In genomic region chr19:49877020-49877878, GRCh38 we compare ENCODE assay signal across 1 cellular context.
TF ChIP-seq lines count a peak whose summit lies in the region.

Gene AKT1S1 (minus strand): TSS chr19:49877355. CDS start chr19:49873295, 4,060 bp downstream.
Gene TBC1D17 (plus strand): TSS chr19:49877702. CDS start chr19:49877724, 22 bp downstream.

TF ChIP-seq in K562, 482 proteins besides CTCF, POLR2A, EP300 and RAD21 (continued from another document and continues in another):
- TF ChIP-seq ZNF277 (CRISPR knock-in tag; IDR thresholded peaks at IDR 0.05; ENCODE audit: borderline replicate concordance) (no peak), DDX20 (tag; IDR thresholded peaks at IDR 0.05; ENCODE audit: low read depth) (no peak), FOXK2 (conservative IDR thresholded peaks at IDR 0.05 in 1 of 2, IDR thresholded peaks at IDR 0.05 in 1 of 2; ENCODE audit: low read depth in 2 of 2) (peak; percentile 100), ZNF586 (CRISPR knock-in tag; conservative IDR thresholded peaks at IDR 0.05) (0 out of 2 replicates have a peak, but pooled peaks have one; percentile 70), EGR1 (conservative IDR thresholded peaks at IDR 0.05) (peak; percentile 83), ARID4B (CRISPR knock-in tag; IDR thresholded peaks at IDR 0.05) (peak; percentile 76), YY1 (IDR thresholded peaks at IDR 0.05; ENCODE audit: borderline replicate concordance in 1 of 3, control insufficient read depth in 1 of 3, extremely low read depth in 1 of 3, insufficient read depth in 3 of 3, insufficient read length in 1 of 3, insufficient replicate concordance in 2 of 3, low read depth in 1 of 3, low read length in 2 of 3) (peak; percentile 80 to 93 (median 87)), NR4A1 (CRISPR knock-in tag; IDR thresholded peaks at IDR 0.05) (peak; percentile 49; the same call in 1 of the 2 replicates), NR4A1 (tag; IDR thresholded peaks at IDR 0.05) (no peak), SMARCC2 (IDR thresholded peaks at IDR 0.05; ENCODE audit: low read depth) (0 out of 2 replicates have a peak, but pooled peaks have one; percentile 11), POU5F1 (IDR thresholded peaks at IDR 0.05; ENCODE audit: borderline replicate concordance, low read depth, low read length, partially characterized antibody) (peak; percentile 43), HCFC1 (IDR thresholded peaks at IDR 0.05; ENCODE audit: low read depth, low read length) (peak; percentile 79), CBX5 (IDR thresholded peaks at IDR 0.05; ENCODE audit: borderline replicate concordance, low read depth) (no peak), POLR2B (IDR thresholded peaks at IDR 0.05; ENCODE audit: low read depth, partially characterized antibody) (peak; percentile 76), MTF1 (CRISPR knock-in tag; IDR thresholded peaks at IDR 0.05; ENCODE audit: borderline replicate concordance) (no peak), E2F8 (IDR thresholded peaks at IDR 0.05; ENCODE audit: low read depth, partially characterized antibody) (peak; percentile 39), C11orf30 (IDR thresholded peaks at IDR 0.05; ENCODE audit: low read depth) (peak; percentile 68), ZNF384 (IDR thresholded peaks at IDR 0.05; ENCODE audit: low read depth, low read length) (peak; percentile 9; the same call in 1 of the 2 replicates), LEF1 (IDR thresholded peaks at IDR 0.05) (0 out of 2 replicates have a peak, but pooled peaks have one; percentile 7), CEBPB (tag; IDR thresholded peaks at IDR 0.05) (no peak), HDAC1 (IDR thresholded peaks at IDR 0.05) (peak in 1 of 2 experiments; percentile 13; a peak in 1 of 4 replicates), ZNF316 (IDR thresholded peaks at IDR 0.05) (peak; percentile 67), NR2C1 (IDR thresholded peaks at IDR 0.05) (peak; percentile 85), NR2C1 (tag; IDR thresholded peaks at IDR 0.05) (peak; percentile 78; the same call in 1 of the 2 replicates), NR1H2 (CRISPR knock-in tag; IDR thresholded peaks at IDR 0.05) (no peak), CCNT2 (IDR thresholded peaks at IDR 0.05; ENCODE audit: borderline replicate concordance, extremely low read depth, insufficient read length, low read depth, low read length) (no peak), TEAD1 (CRISPR knock-in tag; IDR thresholded peaks at IDR 0.05) (peak in 1 of 2 experiments; percentile 15; a peak in 1 of 4 replicates), BRD4 (IDR thresholded peaks at IDR 0.05) (peak; percentile 78; the same call in 1 of the 2 replicates), MAZ (CRISPR knock-in tag; conservative IDR thresholded peaks at IDR 0.05 in 1 of 2, IDR thresholded peaks at IDR 0.05 in 1 of 2) (peak; percentile 80 to 81), MEF2D (tag; conservative IDR thresholded peaks at IDR 0.05; ENCODE audit: low read depth) (0 out of 2 replicates have a peak, but pooled peaks have one; percentile 32), BHLHE40 (IDR thresholded peaks at IDR 0.05; ENCODE audit: low read length) (peak; percentile 98), ZNF584 (CRISPR knock-in tag; IDR thresholded peaks at IDR 0.05; ENCODE audit: low read depth) (peak; percentile 93), CHD2 (IDR thresholded peaks at IDR 0.05; ENCODE audit: low read depth, low read length) (peak; percentile 91), TARDBP (IDR thresholded peaks at IDR 0.05) (0 out of 2 replicates have a peak, but pooled peaks have one; percentile 13), CREBBP (IDR thresholded peaks at IDR 0.05; ENCODE audit: low read depth, low read length) (no peak), TEAD4 (IDR thresholded peaks at IDR 0.05; ENCODE audit: low read length) (peak; percentile 37; the same call in 1 of the 2 replicates), TEAD4 (CRISPR knock-in tag; IDR thresholded peaks at IDR 0.05; ENCODE audit: borderline replicate concordance) (no peak), ERF (CRISPR knock-in tag; IDR thresholded peaks at IDR 0.05) (peak; percentile 87; the same call in 1 of the 2 replicates), DMBX1 (CRISPR knock-in tag; IDR thresholded peaks at IDR 0.05; ENCODE audit: borderline replicate concordance) (no peak)
- TF ChIP-seq, protein P1, sequence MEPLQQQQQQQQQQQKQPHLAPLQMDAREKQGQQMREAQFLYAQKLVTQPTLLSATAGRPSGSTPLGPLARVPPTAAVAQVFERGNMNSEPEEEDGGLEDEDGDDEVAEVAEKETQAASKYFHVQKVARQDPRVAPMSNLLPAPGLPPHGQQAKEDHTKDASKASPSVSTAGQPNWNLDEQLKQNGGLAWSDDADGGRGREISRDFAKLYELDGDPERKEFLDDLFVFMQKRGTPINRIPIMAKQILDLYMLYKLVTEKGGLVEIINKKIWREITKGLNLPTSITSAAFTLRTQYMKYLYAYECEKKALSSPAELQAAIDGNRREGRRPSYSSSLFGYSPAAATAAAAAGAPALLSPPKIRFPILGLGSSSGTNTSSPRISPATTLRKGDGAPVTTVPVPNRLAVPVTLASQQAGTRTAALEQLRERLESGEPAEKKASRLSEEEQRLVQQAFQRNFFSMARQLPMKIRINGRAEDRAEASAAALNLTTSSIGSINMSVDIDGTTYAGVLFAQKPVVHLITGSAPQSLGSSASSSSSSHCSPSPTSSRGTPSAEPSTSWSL (CRISPR knock-in tag; IDR thresholded peaks at IDR 0.05; ENCODE audit: borderline replicate concordance) = no peak
- TF ChIP-seq, protein P2, sequence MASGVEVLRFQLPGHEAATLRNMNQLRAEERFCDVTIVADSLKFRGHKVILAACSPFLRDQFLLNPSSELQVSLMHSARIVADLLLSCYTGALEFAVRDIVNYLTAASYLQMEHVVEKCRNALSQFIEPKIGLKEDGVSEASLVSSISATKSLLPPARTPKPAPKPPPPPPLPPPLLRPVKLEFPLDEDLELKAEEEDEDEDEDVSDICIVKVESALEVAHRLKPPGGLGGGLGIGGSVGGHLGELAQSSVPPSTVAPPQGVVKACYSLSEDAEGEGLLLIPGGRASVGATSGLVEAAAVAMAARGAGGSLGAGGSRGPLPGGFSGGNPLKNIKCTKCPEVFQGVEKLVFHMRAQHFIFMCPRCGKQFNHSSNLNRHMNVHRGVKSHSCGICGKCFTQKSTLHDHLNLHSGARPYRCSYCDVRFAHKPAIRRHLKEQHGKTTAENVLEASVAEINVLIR (CRISPR knock-in tag; IDR thresholded peaks at IDR 0.05) = peak; percentile 92
- TF ChIP-seq, protein P3, sequence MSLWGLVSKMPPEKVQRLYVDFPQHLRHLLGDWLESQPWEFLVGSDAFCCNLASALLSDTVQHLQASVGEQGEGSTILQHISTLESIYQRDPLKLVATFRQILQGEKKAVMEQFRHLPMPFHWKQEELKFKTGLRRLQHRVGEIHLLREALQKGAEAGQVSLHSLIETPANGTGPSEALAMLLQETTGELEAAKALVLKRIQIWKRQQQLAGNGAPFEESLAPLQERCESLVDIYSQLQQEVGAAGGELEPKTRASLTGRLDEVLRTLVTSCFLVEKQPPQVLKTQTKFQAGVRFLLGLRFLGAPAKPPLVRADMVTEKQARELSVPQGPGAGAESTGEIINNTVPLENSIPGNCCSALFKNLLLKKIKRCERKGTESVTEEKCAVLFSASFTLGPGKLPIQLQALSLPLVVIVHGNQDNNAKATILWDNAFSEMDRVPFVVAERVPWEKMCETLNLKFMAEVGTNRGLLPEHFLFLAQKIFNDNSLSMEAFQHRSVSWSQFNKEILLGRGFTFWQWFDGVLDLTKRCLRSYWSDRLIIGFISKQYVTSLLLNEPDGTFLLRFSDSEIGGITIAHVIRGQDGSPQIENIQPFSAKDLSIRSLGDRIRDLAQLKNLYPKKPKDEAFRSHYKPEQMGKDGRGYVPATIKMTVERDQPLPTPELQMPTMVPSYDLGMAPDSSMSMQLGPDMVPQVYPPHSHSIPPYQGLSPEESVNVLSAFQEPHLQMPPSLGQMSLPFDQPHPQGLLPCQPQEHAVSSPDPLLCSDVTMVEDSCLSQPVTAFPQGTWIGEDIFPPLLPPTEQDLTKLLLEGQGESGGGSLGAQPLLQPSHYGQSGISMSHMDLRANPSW (CRISPR knock-in tag; IDR thresholded peaks at IDR 0.05) = 0 out of 2 replicates have a peak, but pooled peaks have one; percentile 42
- TF ChIP-seq, protein P4, sequence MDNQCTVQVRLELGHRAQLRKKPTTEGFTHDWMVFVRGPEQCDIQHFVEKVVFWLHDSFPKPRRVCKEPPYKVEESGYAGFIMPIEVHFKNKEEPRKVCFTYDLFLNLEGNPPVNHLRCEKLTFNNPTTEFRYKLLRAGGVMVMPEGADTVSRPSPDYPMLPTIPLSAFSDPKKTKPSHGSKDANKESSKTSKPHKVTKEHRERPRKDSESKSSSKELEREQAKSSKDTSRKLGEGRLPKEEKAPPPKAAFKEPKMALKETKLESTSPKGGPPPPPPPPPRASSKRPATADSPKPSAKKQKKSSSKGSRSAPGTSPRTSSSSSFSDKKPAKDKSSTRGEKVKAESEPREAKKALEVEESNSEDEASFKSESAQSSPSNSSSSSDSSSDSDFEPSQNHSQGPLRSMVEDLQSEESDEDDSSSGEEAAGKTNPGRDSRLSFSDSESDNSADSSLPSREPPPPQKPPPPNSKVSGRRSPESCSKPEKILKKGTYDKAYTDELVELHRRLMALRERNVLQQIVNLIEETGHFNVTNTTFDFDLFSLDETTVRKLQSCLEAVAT (IDR thresholded peaks at IDR 0.05) = peak in 1 of 2 experiments; percentile 42; a peak in 1 of 4 replicates
- TF ChIP-seq, protein P5, sequence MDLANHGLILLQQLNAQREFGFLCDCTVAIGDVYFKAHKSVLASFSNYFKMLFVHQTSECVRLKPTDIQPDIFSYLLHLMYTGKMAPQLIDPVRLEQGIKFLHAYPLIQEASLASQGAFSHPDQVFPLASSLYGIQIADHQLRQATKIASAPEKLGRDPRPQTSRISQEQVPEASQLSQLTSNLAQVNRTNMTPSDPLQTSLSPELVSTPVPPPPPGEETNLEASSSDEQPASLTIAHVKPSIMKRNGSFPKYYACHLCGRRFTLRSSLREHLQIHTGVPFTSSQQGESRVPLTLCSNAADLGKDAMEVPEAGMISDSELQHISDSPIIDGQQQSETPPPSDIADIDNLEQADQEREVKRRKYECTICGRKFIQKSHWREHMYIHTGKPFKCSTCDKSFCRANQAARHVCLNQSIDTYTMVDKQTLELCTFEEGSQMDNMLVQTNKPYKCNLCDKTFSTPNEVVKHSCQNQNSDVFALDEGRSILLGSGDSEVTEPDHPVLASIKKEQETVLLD (IDR thresholded peaks at IDR 0.05) = peak; percentile 86
- TF ChIP-seq, protein P6, sequence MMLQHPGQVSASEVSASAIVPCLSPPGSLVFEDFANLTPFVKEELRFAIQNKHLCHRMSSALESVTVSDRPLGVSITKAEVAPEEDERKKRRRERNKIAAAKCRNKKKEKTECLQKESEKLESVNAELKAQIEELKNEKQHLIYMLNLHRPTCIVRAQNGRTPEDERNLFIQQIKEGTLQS (IDR thresholded peaks at IDR 0.05) = peak; percentile 51; the same call in 1 of the 2 replicates
- TF ChIP-seq, protein P6 (CRISPR knock-in tag; conservative IDR thresholded peaks at IDR 0.05) = no peak
